ENCODE assay signal across 10 cellular contexts in genomic region chr18:68796936-68797690, GRCh38. TPM values are rescaled to one million over a fixed set of nuclear protein-coding genes. Genes with fewer than 3 reads are reported as not detected.
A peak's percentile ranks its signal among the peaks of the same experiment; 100 is the strongest.
DNase-seq lines count a peak whose midpoint lies in the region; ATAC-seq and TF ChIP-seq lines count a peak whose summit lies in the region.
"Had no signal": no experiment of that assay in that cellular context is flagged by ENCODE, and none has a peak within 500 bp of the region (broad histone marks: within the 10 kb centered on the region; RNA-seq: fewer than 3 reads in every experiment).

No MANE protein-coding gene starts in this region.

- H2AFZ ChIP-seq in fibroblast of lung (ENCODE audit: low read length), result no peak overlapping the region
- peak overlapping the region; percentile 51 for H2AFZ ChIP-seq in osteoblast (ENCODE audit: low read length)

- H4K20me1 ChIP-seq in fibroblast of lung (ENCODE audit: control insufficient read depth, extremely low read depth, insufficient read depth, low read length), result no peaks in the 10 kb centered on the region
- no peaks in the 10 kb centered on the region for H4K20me1 ChIP-seq in osteoblast (ENCODE audit: insufficient read depth, low read length)

- H3K36me3 Mint-ChIP-seq in stimulated activated effector memory CD8-positive, alpha-beta T cell treated with anti-CD3 and anti-CD28 coated beads, Interleukin-12 subunit alpha, Interleukin-12 subunit beta, amount 100 ng/mL, for 72 hours, result no peaks in the 10 kb centered on the region
- H3K36me3 Mint-ChIP-seq in T-helper 17 cell (ENCODE audit: low read depth), result no peaks in the 10 kb centered on the region

- H3K79me2 ChIP-seq in fibroblast of lung (ENCODE audit: control insufficient read depth, insufficient read depth, low read length), result peaks cover 20% of the 10 kb centered on the region
- H3K79me2 ChIP-seq in osteoblast (ENCODE audit: insufficient read depth, low read length), result no peaks in the 10 kb centered on the region

- peak overlapping the region; percentile 40 for H3K27ac ChIP-seq in fibroblast of lung (ENCODE audit: insufficient read depth, low read length)
- peak overlapping the region; percentile 79 for H3K27ac ChIP-seq in osteoblast (ENCODE audit: low read depth, low read length)

- peaks cover 7% of the 10 kb centered on the region for H3K4me1 ChIP-seq in fibroblast of lung (ENCODE audit: control insufficient read depth, extremely low read depth, insufficient read depth, low read length)
- peaks cover 34% of the 10 kb centered on the region for H3K4me1 ChIP-seq in osteoblast (ENCODE audit: insufficient read depth, low read length)

- H3K27ac Mint-ChIP-seq in stimulated activated effector memory CD8-positive, alpha-beta T cell treated with anti-CD3 and anti-CD28 coated beads, Interleukin-12 subunit alpha, Interleukin-12 subunit beta, amount 100 ng/mL, for 72 hours, result no peak overlapping the region
- H3K27ac Mint-ChIP-seq in T-helper 17 cell, result no peak overlapping the region

- H3K27me3 ChIP-seq in fibroblast of lung (ENCODE audit: control insufficient read depth, insufficient read depth, low read length), result no peaks in the 10 kb centered on the region
- no peaks in the 10 kb centered on the region for H3K27me3 ChIP-seq in osteoblast (ENCODE audit: insufficient read depth, low read length)

- no peak for ATAC-seq in stimulated activated effector memory CD8-positive, alpha-beta T cell treated with anti-CD3 and anti-CD28 coated beads, Interleukin-12 subunit alpha, Interleukin-12 subunit beta, amount 100 ng/mL, for 72 hours
- no peak for ATAC-seq in GM21515 (IDR thresholded peaks at IDR 0.05; ENCODE audit: unreplicated experiment)
- no peak for ATAC-seq in T-helper 17 cell

- H3K4me2 ChIP-seq in fibroblast of lung (ENCODE audit: extremely low read depth, insufficient read depth, low read length) (peak overlapping the region; percentile 92), osteoblast (ENCODE audit: insufficient read depth, low read length) (peak overlapping the region; percentile 64)

- H3K9ac ChIP-seq in fibroblast of lung (ENCODE audit: insufficient read depth, low read length), result no peak overlapping the region

- intact Hi-C loops in posterior vena cava (cut with DNase I), result no loop called here

- H3K9me3 Mint-ChIP-seq in stimulated activated effector memory CD8-positive, alpha-beta T cell treated with anti-CD3 and anti-CD28 coated beads, Interleukin-12 subunit alpha, Interleukin-12 subunit beta, amount 100 ng/mL, for 72 hours, result no peaks in the 10 kb centered on the region

- H3K9me3 ChIP-seq in fibroblast of lung (ENCODE audit: control insufficient read depth, insufficient read depth, low read depth, low read length) (no peaks in the 10 kb centered on the region), osteoblast (ENCODE audit: low read depth, low read length) (no peaks in the 10 kb centered on the region), T-helper 17 cell (ENCODE audit: control insufficient read depth, low read length, poor library complexity, severe bottlenecking) (no peaks in the 10 kb centered on the region)

- no peaks in the 10 kb centered on the region for H3K27me3 Mint-ChIP-seq in T-helper 17 cell

- H3K4me1 Mint-ChIP-seq in stimulated activated effector memory CD8-positive, alpha-beta T cell treated with anti-CD3 and anti-CD28 coated beads, Interleukin-12 subunit alpha, Interleukin-12 subunit beta, amount 100 ng/mL, for 72 hours, result no peaks in the 10 kb centered on the region
- H3K4me1 Mint-ChIP-seq in T-helper 17 cell, result no peaks in the 10 kb centered on the region

- H3K36me3 ChIP-seq in fibroblast of lung (ENCODE audit: control insufficient read depth, insufficient read depth, low read length) (no peaks in the 10 kb centered on the region), osteoblast (ENCODE audit: insufficient read depth, low read length) (no peaks in the 10 kb centered on the region)

- TF ChIP-seq CTCF in fibroblast of lung (conservative IDR thresholded peaks at IDR 0.05 in 1 of 2, IDR thresholded peaks at IDR 0.05 in 1 of 2; ENCODE audit: low read depth in 1 of 2, low read length in 2 of 2) (no peak), osteoblast (IDR thresholded peaks at IDR 0.05; ENCODE audit: extremely low read depth, low read depth, low read length) (no peak)

- H3K4me3 Mint-ChIP-seq in stimulated activated effector memory CD8-positive, alpha-beta T cell treated with anti-CD3 and anti-CD28 coated beads, Interleukin-12 subunit alpha, Interleukin-12 subunit beta, amount 100 ng/mL, for 72 hours, result no peak overlapping the region
- H3K4me3 Mint-ChIP-seq in T-helper 17 cell, result no peak overlapping the region

- DNase-seq in EH (ENCODE audit: low read depth) (peak; percentile 96), NCI-H2107 (lab: John Stamatoyannopoulos, UW) (peak; percentile 80), fibroblast of lung (ENCODE audit: low read depth in 2 of 2) (peak; percentile 78 to 97), osteoblast (ENCODE audit: insufficient read length, low spot score, missing footprints) (peak; percentile 53), posterior vena cava (ENCODE audit: low spot score) (no peak), T-helper 17 cell (no peak)
- DNase-seq in stimulated activated effector memory CD8-positive, alpha-beta T cell treated with anti-CD3 and anti-CD28 coated beads, Interleukin-12 subunit alpha, Interleukin-12 subunit beta, amount 100 ng/mL, for 72 hours (ENCODE audit: low spot score in 2 of 2), result no peak
- DNase-seq: NCI-H82 had no signal

- H3K4me3 ChIP-seq in fibroblast of lung (replicated peaks in 1 of 4; ENCODE audit: control extremely low read depth in 1 of 4, insufficient read depth in 1 of 4, low read depth in 3 of 4, low read length in 4 of 4), result peak overlapping the region in 1 of 4 experiments; percentile 25
- H3K4me3 ChIP-seq in osteoblast (ENCODE audit: insufficient read depth, low read length), result peak overlapping the region; percentile 45

RNA-seq across cellular contexts. Expression of gene CCDC102B, which starts 0.8 kb away (rescaled TPM):
- total RNA-seq in fibroblast of lung, result 35.3 and 68.6 TPM in 2 replicates
- 9.7 and 33.7 TPM in 2 replicates for polyA plus RNA-seq in fibroblast of lung
- polyA plus RNA-seq in fibroblast of lung (2012), result 8.2 and 31.1 TPM in 2 replicates
- 24.8 TPM in 1 of 2 replicates, not detected in the other for polyA minus RNA-seq in fibroblast of lung (ENCODE audit: low replicate concordance)
- 8.8 and 9.4 TPM in 2 replicates for total RNA-seq in osteoblast
- total RNA-seq in posterior vena cava, result 10 to 100 TPM; 10.4 to 22.7 TPM
- 1 to 10 TPM; 2.6 to 5.0 TPM for total RNA-seq in T-helper 17 cell
- total RNA-seq: HT-29 had no signal

Comparison
In these comparisons a context has a peak if more than half of its experiments do, and no peak if none do; other contexts are left out.
1. DNase-seq: peak in EH (single experiment), NCI-H2107 (single experiment), fibroblast of lung (2 of 2) and osteoblast (single experiment); none in stimulated activated effector memory CD8-positive, alpha-beta T cell treated with anti-CD3 and anti-CD28 coated beads, Interleukin-12 subunit alpha, Interleukin-12 subunit beta, amount 100 ng/mL, for 72 hours (0 of 2), posterior vena cava (single experiment) and T-helper 17 cell (0 of 3).